ENCODE assay signal across 12 cellular contexts in genomic region chr3:187946031-187946691, GRCh38.
DNase-seq lines count a peak whose midpoint lies in the region; ATAC-seq and TF ChIP-seq lines count a peak whose summit lies in the region.
"Had no signal": no experiment of that assay in that cellular context is flagged by ENCODE, and none has a peak within 500 bp of the region (broad histone marks: within the 10 kb centered on the region; RNA-seq: fewer than 3 reads in every experiment).

No MANE protein-coding gene starts in this region.

- POLR2A ChIA-PET in RWPE1 (lab: Yijun Ruan, JAX; ENCODE audit: low non-redundant PET): no interaction called here

- CTCF ChIA-PET in RWPE1 (lab: Yijun Ruan, JAX): interaction anchor here (0.6 to 0.7 kb wide), 2 partner anchors 165 to 349 kb away, joined by 3 read pairs; no protein-coding TSS in a partner anchor

- intact Hi-C loops in gastrocnemius medialis (cut with DNase I; ENCODE audit: low total_unique reads): no loop called here

- no peaks in the 10 kb centered on the region for H3K27me3 ChIP-seq in gastrocnemius medialis

- no peaks in the 10 kb centered on the region for H3K9me3 ChIP-seq in gastrocnemius medialis

- no peak overlapping the region for H3K4me3 ChIP-seq in epithelial cell of esophagus (ENCODE audit: low read length)
- H3K4me3 ChIP-seq in gastrocnemius medialis: no peak overlapping the region

- in situ Hi-C loops in gastrocnemius medialis (cut with MboI; ENCODE audit: low sequenced_read_pairs in 4 of 4): no loop called here

- no peak for ATAC-seq in gastrocnemius medialis
- ATAC-seq: esophagus mucosa had no signal

- H3K4me1 ChIP-seq in gastrocnemius medialis: peaks cover 50 to 55% of the 10 kb centered on the region in 2 donors

- DNase-seq in DMS53 (lab: John Stamatoyannopoulos, UW) (peak; percentile 50), DMS53 treated with DMSO at 0.1 percent for 48 hours (lab: John Stamatoyannopoulos, UW; ENCODE audit: unreplicated experiment) (no peak), NCI-H510A treated with DMSO at 0.1 percent for 48 hours (lab: John Stamatoyannopoulos, UW) (peak; percentile 92), epithelial cell of esophagus (ENCODE audit: low read depth) (peak; percentile 27), gastrocnemius medialis (no peak), midbrain (lab: John Stamatoyannopoulos, UW) (no peak), RWPE1 (ENCODE audit: low spot score) (no peak)
- DNase-seq in NK-92 treated with Interleukin-12 subunit alpha and Interleukin-12 subunit beta, amount 100 ng/mL, for 24 hours (lab: John Stamatoyannopoulos, UW): no peak
- DNase-seq: Kasumi-1, NCI-H82, T-helper 2 cell had no signal

- H3K27ac ChIP-seq in gastrocnemius medialis (peak overlapping the region; percentile 50 to 87 (median 82)), RWPE1 (no peak overlapping the region)

- no peak for TF ChIP-seq POLR2A in gastrocnemius medialis (IDR thresholded peaks at IDR 0.05)

- H3K36me3 ChIP-seq in gastrocnemius medialis: no peaks in the 10 kb centered on the region

- TF ChIP-seq CTCF in epithelial cell of esophagus (IDR thresholded peaks at IDR 0.05; ENCODE audit: insufficient read depth, low read depth, low read length, missing control alignments): no peak
- TF ChIP-seq CTCF in gastrocnemius medialis (IDR thresholded peaks at IDR 0.05 in 4 of 5, conservative IDR thresholded peaks at IDR 0.05 in 1 of 5): no peak
- TF ChIP-seq CTCF in RWPE1 (conservative IDR thresholded peaks at IDR 0.05; ENCODE audit: low read depth): no peak

Comparison
In these comparisons a context has a peak if more than half of its experiments do, and no peak if none do; other contexts are left out.
1. DNase-seq: peak in DMS53 (single experiment), NCI-H510A treated with DMSO at 0.1 percent for 48 hours (single experiment) and epithelial cell of esophagus (single experiment); none in DMS53 treated with DMSO at 0.1 percent for 48 hours (single experiment), gastrocnemius medialis (0 of 2), midbrain (single experiment), RWPE1 (single experiment) and NK-92 treated with Interleukin-12 subunit alpha and Interleukin-12 subunit beta, amount 100 ng/mL, for 24 hours (single experiment).